Comparison of ENCODE assay signal across 8 cellular contexts in the genomic region with DNA sequence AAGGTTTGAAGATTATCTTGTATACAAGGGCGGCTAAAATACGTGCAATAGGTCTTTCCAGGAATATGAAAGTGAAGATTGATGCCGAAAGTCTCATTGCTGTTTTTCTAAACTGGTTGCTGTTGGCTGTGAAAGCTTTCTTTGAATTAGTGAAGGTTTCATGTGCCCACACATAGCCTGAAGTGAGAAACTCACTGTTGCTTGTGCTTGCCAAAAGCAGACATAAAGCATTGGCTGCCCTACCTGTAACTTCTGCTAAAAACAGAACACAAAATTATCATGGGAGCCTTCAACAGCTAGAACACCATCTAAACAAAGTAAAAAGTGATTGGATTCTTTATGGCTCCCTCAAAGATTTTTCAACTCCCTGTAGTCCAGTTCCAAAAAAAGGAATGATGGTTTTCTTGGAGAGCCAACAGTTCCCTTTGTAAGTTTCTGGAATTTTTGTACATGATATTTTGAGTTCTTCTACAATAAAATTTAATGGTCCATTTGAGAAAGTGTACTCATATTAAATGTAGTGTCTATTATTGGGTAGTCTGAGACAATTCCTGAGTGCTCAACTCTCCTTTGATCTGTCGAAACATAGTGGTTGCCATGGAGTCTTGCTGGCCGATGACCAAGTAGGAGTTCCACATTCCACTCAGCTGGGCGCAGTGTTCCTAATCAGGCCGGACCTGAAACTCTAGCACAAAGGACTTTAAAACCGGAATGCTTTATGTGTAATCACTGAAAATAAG.
DNase-seq lines count a peak whose midpoint lies in the region; ATAC-seq, FAIRE-seq and TF ChIP-seq lines count a peak whose summit lies in the region.

No MANE protein-coding gene starts in this region.

- H3K9me3 ChIP-seq in heart right ventricle: no peaks in the 10 kb centered on the region

- 23 to 27% methylated on average over 8 of the region's 8 CpGs for WGBS in heart right ventricle, 2 donors

- FAIRE-seq in HTR-8/SVneo (lab: Jason Lieb, UNC): no peak

- peaks cover 0 to 54% (median 28%) of the 10 kb centered on the region in 9 donors for H3K4me1 ChIP-seq in heart right ventricle

- H3K36me3 ChIP-seq in heart right ventricle: no peaks in the 10 kb centered on the region

- peak; percentile 12 for DNase-seq in HTR-8/SVneo (ENCODE audit: insufficient read length, low spot score)
- peak in 37 of 56 donors; percentile 5 to 60 (median 28) for DNase-seq in amygdala (lab: John Stamatoyannopoulos, UW)
- DNase-seq in heart right ventricle: peak; percentile 83 to 95
- DNase-seq in pulmonary artery endothelial cell (ENCODE audit: low read depth, low spot score): peak; percentile 86
- DNase-seq in central memory CD4-positive, alpha-beta T cell: no peak
- no peak for DNase-seq in OCI-M2 (lab: John Stamatoyannopoulos, UW; ENCODE audit: unreplicated experiment)

- no peak overlapping the region for H3K4me3 ChIP-seq in heart right ventricle

- peak; percentile 88 to 98 (median 96) for ATAC-seq in heart right ventricle
- no peak for ATAC-seq in GM21619 (IDR thresholded peaks at IDR 0.05; ENCODE audit: unreplicated experiment)

- no peak overlapping the region for H3K27ac ChIP-seq in C4-2B
- peak overlapping the region in 9 of 10 donors; percentile 8 to 79 (median 57) for H3K27ac ChIP-seq in heart right ventricle

- intact Hi-C loops in heart right ventricle (cut with DNase I): loop anchor here in 1 of 10 donors (5.0 kb wide), 1 partner anchor 61 kb away; no protein-coding TSS in a partner anchor

- H3K27me3 ChIP-seq in heart right ventricle: no peaks in the 10 kb centered on the region

- TF ChIP-seq CTCF in C4-2B (conservative IDR thresholded peaks at IDR 0.05) (peak; percentile 11; the same call in 1 of the 2 replicates), heart right ventricle (IDR thresholded peaks at IDR 0.05) (peak in 6 of 9 donors; percentile 23 to 62 (median 38))

Comparison
In these comparisons a context has a peak if more than half of its experiments do, and no peak if none do; other contexts are left out.
1. DNase-seq: peak in HTR-8/SVneo (single experiment), amygdala (37 of 56), heart right ventricle (2 of 2) and pulmonary artery endothelial cell (single experiment); none in central memory CD4-positive, alpha-beta T cell (single experiment) and OCI-M2 (single experiment).